1 cellular context compared by ENCODE assay signal in the genomic region with DNA sequence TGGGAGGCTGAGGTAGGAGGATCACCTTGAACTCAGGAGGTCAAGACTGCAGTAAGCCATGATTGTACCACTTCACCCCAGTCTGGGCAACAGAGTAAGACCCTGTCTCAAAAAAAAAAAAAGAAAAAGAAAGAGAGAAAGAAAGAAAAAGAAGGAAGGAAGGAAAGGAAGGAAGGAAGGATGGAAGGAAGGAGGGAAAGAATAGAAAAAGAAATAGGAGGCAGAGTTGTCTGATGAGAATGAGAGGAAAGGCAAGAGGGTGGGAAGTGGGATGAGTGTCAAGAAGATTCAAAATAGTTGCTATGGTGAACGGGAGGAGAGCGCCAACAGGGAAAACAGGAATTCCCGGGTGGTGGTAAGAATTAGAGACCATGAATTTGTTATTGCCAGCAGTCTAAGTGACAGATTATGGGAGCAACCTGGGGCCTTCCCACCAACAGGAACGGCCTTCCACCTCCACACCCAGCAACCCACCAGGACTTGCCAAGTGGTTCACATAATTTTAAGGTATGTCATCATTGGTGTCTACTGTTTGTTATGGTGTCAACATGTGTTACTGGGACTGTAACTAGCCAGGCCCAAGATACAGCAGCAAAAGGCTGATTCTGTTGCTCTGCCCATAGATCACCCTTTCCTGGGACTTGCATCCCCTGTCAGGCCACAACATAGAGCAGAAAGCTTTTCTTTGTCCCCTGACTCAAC.
A peak's percentile ranks its signal among the peaks of the same experiment; 100 is the strongest.
TF ChIP-seq lines count a peak whose summit lies in the region.

No MANE protein-coding gene starts in this region.

TF ChIP-seq in K562, 482 proteins besides CTCF, POLR2A, EP300 and RAD21:
- TF ChIP-seq, protein P1, sequence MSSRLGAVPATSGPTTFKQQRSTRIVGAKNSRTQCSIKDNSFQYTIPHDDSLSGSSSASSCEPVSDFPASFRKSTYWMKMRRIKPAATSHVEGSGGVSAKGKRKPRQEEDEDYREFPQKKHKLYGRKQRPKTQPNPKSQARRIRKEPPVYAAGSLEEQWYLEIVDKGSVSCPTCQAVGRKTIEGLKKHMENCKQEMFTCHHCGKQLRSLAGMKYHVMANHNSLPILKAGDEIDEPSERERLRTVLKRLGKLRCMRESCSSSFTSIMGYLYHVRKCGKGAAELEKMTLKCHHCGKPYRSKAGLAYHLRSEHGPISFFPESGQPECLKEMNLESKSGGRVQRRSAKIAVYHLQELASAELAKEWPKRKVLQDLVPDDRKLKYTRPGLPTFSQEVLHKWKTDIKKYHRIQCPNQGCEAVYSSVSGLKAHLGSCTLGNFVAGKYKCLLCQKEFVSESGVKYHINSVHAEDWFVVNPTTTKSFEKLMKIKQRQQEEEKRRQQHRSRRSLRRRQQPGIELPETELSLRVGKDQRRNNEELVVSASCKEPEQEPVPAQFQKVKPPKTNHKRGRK (tag; IDR thresholded peaks at IDR 0.05), result peak; percentile 83
- TF ChIP-seq MEF2A (IDR thresholded peaks at IDR 0.05; ENCODE audit: control insufficient read depth, low read depth, low read length), result no peak
TF ChIP-seq in K562: peak in this region for 1.
